In the genomic region with DNA sequence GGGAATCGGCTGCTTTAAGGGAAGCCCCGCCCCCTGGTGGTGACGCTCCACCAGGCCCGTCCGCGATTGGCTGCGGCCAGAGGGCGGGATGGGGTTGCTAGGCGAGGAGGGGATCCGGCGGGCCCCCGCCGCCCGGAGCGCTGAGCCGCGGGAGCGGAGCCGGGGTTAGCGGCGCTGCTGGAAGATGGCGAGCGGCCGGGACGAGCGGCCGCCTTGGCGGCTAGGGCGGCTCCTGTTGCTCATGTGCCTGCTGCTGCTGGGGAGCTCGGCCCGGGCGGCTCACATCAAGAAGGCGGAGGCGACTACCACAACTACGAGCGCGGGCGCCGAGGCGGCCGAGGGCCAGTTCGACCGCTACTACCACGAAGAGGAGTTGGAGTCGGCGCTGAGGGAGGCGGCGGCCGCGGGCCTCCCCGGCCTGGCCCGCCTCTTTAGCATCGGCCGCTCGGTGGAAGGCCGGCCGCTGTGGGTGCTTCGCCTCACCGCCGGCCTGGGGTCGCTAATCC, we compare ENCODE assay signal across 8 cellular contexts. TPM values are rescaled to one million over a fixed set of nuclear protein-coding genes. Genes with fewer than 3 reads are reported as not detected.
DNase-seq lines count a peak whose midpoint lies in the region; ATAC-seq and TF ChIP-seq lines count a peak whose summit lies in the region.

A gene (plus strand): TSS at position 131 of the 506 bp plus-strand sequence. CDS start 54 bp downstream, at position 185.

- H3K4me3 ChIP-seq in kidney epithelial cell (ENCODE audit: low read depth, low read length) = peak within 1 kb of the TSS; percentile 87

- peak; percentile 86 for ATAC-seq in GM19043 (IDR thresholded peaks at IDR 0.05; ENCODE audit: low read depth, unreplicated experiment)
- ATAC-seq in HG03432 (IDR thresholded peaks at IDR 0.05; ENCODE audit: unreplicated experiment) = peak; percentile 87

- H3K27me3 ChIP-seq in kidney epithelial cell (ENCODE audit: control insufficient read depth, insufficient read depth, low read length) = no peaks in the 10 kb centered on the region

- H3K36me3 ChIP-seq in kidney epithelial cell (ENCODE audit: control insufficient read depth, insufficient read depth, low read length) = no peaks in the 10 kb centered on the region

- peak; percentile 99 for DNase-seq in AG20443 (ENCODE audit: low spot score)
- peak; percentile 89 for DNase-seq in NCI-H510A treated with DMSO at 0.1 percent for 48 hours (lab: John Stamatoyannopoulos, UW)
- DNase-seq in activated CD4-positive, alpha-beta T cell treated with anti-CD3 and anti-CD28 coated beads for 24 hours (ENCODE audit: low read depth in 2 of 2) = peak; percentile 96 to 97
- DNase-seq in cerebellum (ENCODE audit: low spot score) = peak; percentile 99
- peak; percentile 53 for DNase-seq in kidney epithelial cell (ENCODE audit: low read depth)
- peak; percentile 98 for DNase-seq in stimulated activated CD4-positive, alpha-beta T cell treated with anti-CD3 and anti-CD28 coated beads, Interleukin-15, amount 100 ng/mL, for 24 hours

- no peak for TF ChIP-seq CTCF in kidney epithelial cell (IDR thresholded peaks at IDR 0.05; ENCODE audit: insufficient read depth, low read length, poor library complexity, severe bottlenecking)

RNA-seq across cellular contexts. Expression of the gene that starts here (rescaled TPM):
- total RNA-seq in cerebellum (73.0 TPM), kidney epithelial cell (97.9 and 118 TPM in 2 replicates)

Comparison
In these comparisons a context has a peak if more than half of its experiments do, and no peak if none do; other contexts are left out.
1. Peak in every context shown above with its lines: DNase-seq, ATAC-seq and H3K4me3 ChIP-seq.